Comparison of ENCODE assay signal across 8 cellular contexts in the genomic region with DNA sequence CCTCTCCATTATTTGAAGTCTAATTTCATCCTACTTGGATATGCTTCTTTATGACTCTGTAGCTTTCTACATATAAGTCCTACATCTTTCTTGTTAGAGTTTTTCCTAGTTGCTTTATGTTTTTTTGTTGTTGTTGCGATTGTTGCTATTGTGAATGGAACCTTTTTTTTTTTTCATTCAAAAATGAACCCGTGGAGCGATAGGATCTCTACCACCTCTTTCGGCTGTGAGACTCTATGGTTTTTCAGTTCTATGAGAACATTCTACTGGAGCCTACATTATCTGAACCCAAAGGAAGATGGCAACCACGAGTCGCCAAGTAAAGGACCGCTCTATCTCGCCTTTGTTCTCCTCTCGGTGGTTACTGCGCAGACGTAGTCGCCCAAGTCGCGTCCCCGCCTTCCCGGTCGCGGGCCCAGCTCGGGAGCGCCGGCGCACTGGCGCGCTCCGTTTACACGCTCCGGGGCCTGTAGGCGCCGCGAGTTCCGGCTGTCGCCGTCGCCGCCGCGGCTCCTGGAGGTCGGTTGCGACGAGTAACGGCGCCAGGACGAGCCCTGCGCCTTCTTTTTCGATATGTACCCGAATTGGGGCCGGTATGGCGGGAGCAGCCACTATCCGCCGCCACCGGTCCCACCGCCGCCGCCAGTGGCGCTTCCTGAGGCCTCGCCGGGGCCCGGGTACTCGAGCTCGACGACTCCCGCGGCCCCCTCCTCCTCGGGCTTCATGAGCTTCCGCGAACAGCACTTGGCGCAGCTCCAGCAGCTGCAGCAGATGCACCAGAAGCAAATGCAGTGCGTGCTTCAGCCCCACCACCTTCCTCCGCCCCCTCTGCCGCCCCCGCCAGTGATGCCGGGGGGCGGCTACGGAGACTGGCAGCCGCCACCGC. TPM values are rescaled to one million over a fixed set of nuclear protein-coding genes. Genes with fewer than 3 reads are reported as not detected.
DNase-seq lines count a peak whose midpoint lies in the region; ATAC-seq, FAIRE-seq and TF ChIP-seq lines count a peak whose summit lies in the region.

TSS of gene YLPM1 (plus strand) at position 400 of the 886 bp plus-strand sequence. CDS start at position 574, 174 bp downstream.

- peak; percentile 96 for FAIRE-seq in GM12892 (lab: Jason Lieb, UNC)
- FAIRE-seq in urothelium cell line (lab: Jason Lieb, UNC) = peak; percentile 9

- peaks cover 3% of the 10 kb centered on the region for H3K36me3 ChIP-seq in left ventricle myocardium inferior
- H3K36me3 ChIP-seq in prostate gland = no peaks in the 10 kb centered on the region

- H3K27ac ChIP-seq in left ventricle myocardium inferior (replicated peaks) = peak within 1 kb of the TSS; percentile 95
- peak within 1 kb of the TSS; percentile 84 to 88 for H3K27ac ChIP-seq in prostate gland

- H3K27me3 Mint-ChIP-seq in T-helper 1 cell treated with Interleukin-12 subunit alpha and Interleukin-12 subunit beta and Interleukin-4 antibody, amounts not matched to agents 30 μg/mL and 1 μg/mL, for 36 hours (ENCODE audit: low read depth) = no peaks in the 10 kb centered on the region

- WGBS in prostate gland = 1% methylated on average over 58 of the region's 76 CpGs

- intact Hi-C loops in left ventricle myocardium inferior (cut with micrococcal nuclease) = no loop called here
- intact Hi-C loops in prostate gland (cut with DNase I) = loop anchor here (10.0 kb wide), 2 partner anchors 48 to 148 kb away; partner anchors contain the start of genes AREL1, FCF1 and LTBP2

- H3K4me3 ChIP-seq in left ventricle myocardium inferior = peak within 1 kb of the TSS; percentile 95
- H3K4me3 ChIP-seq in prostate gland = peak within 1 kb of the TSS; percentile 95 to 100

- H3K9me3 Mint-ChIP-seq in T-helper 1 cell treated with Interleukin-12 subunit alpha and Interleukin-12 subunit beta and Interleukin-4 antibody, amounts not matched to agents 30 μg/mL and 1 μg/mL, for 36 hours = no peaks in the 10 kb centered on the region

- peaks cover 44% of the 10 kb centered on the region for H3K4me1 Mint-ChIP-seq in T-helper 1 cell treated with Interleukin-12 subunit alpha and Interleukin-12 subunit beta and Interleukin-4 antibody, amounts not matched to agents 30 μg/mL and 1 μg/mL, for 36 hours (ENCODE audit: low read depth)

- H3K27me3 ChIP-seq in left ventricle myocardium inferior (ENCODE audit: low read depth) (no peaks in the 10 kb centered on the region), prostate gland (replicated peaks; ENCODE audit: insufficient read depth) (no peaks in the 10 kb centered on the region)

- H3K36me3 Mint-ChIP-seq in T-helper 1 cell treated with Interleukin-12 subunit alpha and Interleukin-12 subunit beta and Interleukin-4 antibody, amounts not matched to agents 30 μg/mL and 1 μg/mL, for 36 hours (ENCODE audit: low read depth) = peaks cover 26% of the 10 kb centered on the region

- H3K4me3 Mint-ChIP-seq in T-helper 1 cell treated with Interleukin-12 subunit alpha and Interleukin-12 subunit beta and Interleukin-4 antibody, amounts not matched to agents 30 μg/mL and 1 μg/mL, for 36 hours = peak within 1 kb of the TSS; percentile 97

- H3K4me1 ChIP-seq in left ventricle myocardium inferior = peaks cover 55% of the 10 kb centered on the region
- no peaks in the 10 kb centered on the region for H3K4me1 ChIP-seq in prostate gland (replicated peaks)

- peak; percentile 92 for ATAC-seq in HG02870 (IDR thresholded peaks at IDR 0.05; ENCODE audit: unreplicated experiment)

- DNase-seq in GM12892 (ENCODE audit: insufficient read length) = peak; percentile 84
- peak; percentile 93 for DNase-seq in NCI-H146 treated with DMSO at 0.1 percent for 48 hours (lab: John Stamatoyannopoulos, UW; ENCODE audit: unreplicated experiment)
- DNase-seq in amygdala (lab: John Stamatoyannopoulos, UW) = peak; percentile 55 to 94 (median 86)
- DNase-seq in left ventricle myocardium inferior = peak; percentile 91
- DNase-seq in prostate gland (ENCODE audit: low spot score) = peak; percentile 90
- DNase-seq in urothelium cell line (ENCODE audit: low spot score) = peak; percentile 98

- TF ChIP-seq CTCF in left ventricle myocardium inferior (IDR thresholded peaks at IDR 0.05; ENCODE audit: borderline replicate concordance) = peak; percentile 59
- TF ChIP-seq CTCF in prostate gland (IDR thresholded peaks at IDR 0.05) = peak in 3 of 4 experiments; percentile 67 to 82 (median 77)

- TF ChIP-seq POLR2A in GM12892 (IDR thresholded peaks at IDR 0.05; ENCODE audit: low read depth, low read length) = peak; percentile 95
- peak; percentile 69 for TF ChIP-seq POLR2A in prostate gland (IDR thresholded peaks at IDR 0.05)

- H3K27ac Mint-ChIP-seq in T-helper 1 cell treated with Interleukin-12 subunit alpha and Interleukin-12 subunit beta and Interleukin-4 antibody, amounts not matched to agents 30 μg/mL and 1 μg/mL, for 36 hours = peak within 1 kb of the TSS; percentile 90

- H3K9me3 ChIP-seq in left ventricle myocardium inferior (replicated peaks) = no peaks in the 10 kb centered on the region
- H3K9me3 ChIP-seq in prostate gland = no peaks in the 10 kb centered on the region

RNA-seq across cellular contexts. Expression of gene YLPM1, which starts in this region (rescaled TPM):
- polyA plus RNA-seq in GM12892 (2012; ENCODE audit: missing spikeins) = 27.6 TPM
- total RNA-seq in left ventricle myocardium inferior (28.1 TPM), prostate gland (10 to 100 TPM; 39.0 to 71.9 TPM)

Comparison
In these comparisons a context has a peak if more than half of its experiments do, and no peak if none do; other contexts are left out.
1. Peak in every context shown above with its lines: DNase-seq, ATAC-seq, H3K4me3 ChIP-seq and H3K27ac ChIP-seq.